Comparison of ENCODE assay signal across 8 cellular contexts in the genomic region with DNA sequence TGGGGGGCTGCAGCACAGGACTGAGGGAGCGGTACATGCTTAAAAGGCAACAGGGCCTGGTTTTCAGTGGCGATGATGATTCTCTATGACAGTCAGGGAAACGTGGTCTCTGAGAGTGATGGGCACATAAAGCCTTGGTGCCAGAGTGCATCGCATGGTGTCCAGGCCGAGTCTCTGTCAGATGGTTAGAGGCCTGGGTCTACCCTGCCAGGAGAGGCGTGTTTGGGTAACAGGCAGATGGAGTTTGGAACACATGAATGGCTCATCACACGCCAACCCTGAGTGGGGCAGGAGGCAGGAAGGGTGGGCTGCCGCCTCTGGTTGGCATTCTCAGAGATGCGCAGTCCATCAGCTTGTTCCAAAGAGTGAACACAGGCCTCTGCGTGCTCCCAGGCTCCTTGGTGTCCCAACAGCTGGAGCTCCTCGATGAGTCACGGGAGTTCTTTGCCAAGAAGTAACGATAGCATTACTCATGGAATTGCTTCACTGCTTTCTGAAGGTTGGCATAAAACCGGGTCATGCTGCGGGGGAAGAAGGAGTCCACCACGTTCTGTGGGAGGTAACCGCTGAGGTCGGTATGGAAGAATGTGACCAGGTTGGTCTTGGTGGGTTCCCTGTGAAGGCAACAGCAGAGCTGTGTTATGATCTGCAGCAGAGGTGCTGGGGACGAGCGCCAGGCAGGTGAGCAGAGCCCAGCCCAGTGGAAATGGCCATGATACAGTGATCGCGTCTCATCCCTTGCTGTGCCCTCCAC. TPM values are rescaled to one million over a fixed set of nuclear protein-coding genes. Genes with fewer than 3 reads are reported as not detected.
DNase-seq lines count a peak whose midpoint lies in the region; ATAC-seq and TF ChIP-seq lines count a peak whose summit lies in the region.

No MANE protein-coding gene starts in this region.

- peak overlapping the region in 3 of 4 donors; percentile 45 to 78 (median 68) for H3K27ac ChIP-seq in Peyer's patch

- H3K4me1 ChIP-seq in Peyer's patch, result peaks cover 0 to 16% (median 7%) of the 10 kb centered on the region in 4 donors

- H3K36me3 ChIP-seq in Peyer's patch, result peaks cover 0 to 40% (median 0%) of the 10 kb centered on the region in 3 donors

- peak; percentile 90 for DNase-seq in Caki2 (ENCODE audit: low read depth)
- DNase-seq in Peyer's patch, result peak; percentile 29 to 81 (median 52)
- peak; percentile 99 for DNase-seq in fibroblast of mammary gland (ENCODE audit: low read depth)
- DNase-seq in renal cortical epithelial cell (ENCODE audit: low read depth), result peak; percentile 99
- DNase-seq in cortex of kidney (lab: John Stamatoyannopoulos, UW), result no peak

- TF ChIP-seq CTCF in Peyer's patch (IDR thresholded peaks at IDR 0.05) (no peak), fibroblast of mammary gland (conservative IDR thresholded peaks at IDR 0.05; ENCODE audit: control insufficient read depth, insufficient read depth, low read depth, low read length) (no peak)

- in situ Hi-C loops in Caki2 (cut with HindIII; ENCODE audit: low pct_unique_long_range_greater_than_20kb, low sequenced_read_pairs), result no loop called here

- no peak for ATAC-seq in activated CD4-positive, CD25-positive, alpha-beta regulatory T cell treated with anti-CD3 and anti-CD28 coated beads, Interleukin-2, amount 50 U/mL, for 24 hours
- no peak for ATAC-seq in HG03520 (IDR thresholded peaks at IDR 0.05; ENCODE audit: unreplicated experiment)
- ATAC-seq in GM18520 (IDR thresholded peaks at IDR 0.05; ENCODE audit: unreplicated experiment), result no peak

- H3K9me3 ChIP-seq in Peyer's patch, result no peaks in the 10 kb centered on the region

- H3K27me3 ChIP-seq in Peyer's patch, result no peaks in the 10 kb centered on the region

- H3K4me3 ChIP-seq in Peyer's patch, result no peak overlapping the region
- no peak overlapping the region for H3K4me3 ChIP-seq in fibroblast of mammary gland (ENCODE audit: control insufficient read depth, low read depth, low read length)

- no peak for TF ChIP-seq POLR2A in Peyer's patch (IDR thresholded peaks at IDR 0.05)

RNA-seq across cellular contexts. Expression of gene STARD5, which starts 11.0 kb away (rescaled TPM):
- 0.35 and 2.0 TPM in 2 replicates for total RNA-seq in Caki2 (2014; rRNA removed; shearing (Covaris generic); ENCODE audit: low replicate concordance)
- total RNA-seq in Peyer's patch (10 to 100 TPM; 37.8 to 39.6 (median 38.7) TPM), renal cortical epithelial cell (0.52 and 3.0 TPM in 2 replicates)
